In the genomic region with DNA sequence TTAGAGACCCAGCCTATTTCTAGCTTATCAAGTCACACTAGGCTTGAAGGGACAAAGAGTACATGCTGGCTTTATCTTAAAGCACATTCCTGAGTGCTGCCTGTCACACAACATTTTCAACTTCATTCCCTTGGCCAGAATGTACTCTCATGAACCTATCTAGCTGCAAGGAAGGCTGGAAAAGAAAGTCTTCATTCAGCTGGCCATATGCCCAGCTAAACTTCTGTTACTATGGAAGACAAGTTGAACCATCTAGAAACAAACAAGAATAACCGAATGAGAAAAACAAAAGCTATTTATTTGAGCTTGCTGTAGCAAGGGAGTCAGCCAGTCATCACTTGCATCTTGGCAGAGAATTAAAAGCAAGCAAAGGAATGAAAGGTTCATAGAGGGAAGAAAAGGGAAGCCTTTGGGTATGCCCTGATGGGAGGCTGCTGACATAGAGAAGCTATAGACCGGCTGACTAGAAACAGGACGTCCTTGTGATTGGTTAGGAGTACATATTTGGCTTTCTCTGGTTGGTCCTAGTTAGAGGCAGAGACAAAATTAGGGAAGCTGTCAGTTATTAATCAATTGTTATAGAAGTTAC, we compare ENCODE assay signal across 18 cellular contexts.
DNase-seq lines count a peak whose midpoint lies in the region; ATAC-seq and TF ChIP-seq lines count a peak whose summit lies in the region.
"Had no signal": no experiment of that assay in that cellular context is flagged by ENCODE, and none has a peak within 500 bp of the region (broad histone marks: within the 10 kb centered on the region; RNA-seq: fewer than 3 reads in every experiment).

No MANE protein-coding gene starts in this region.

- ATAC-seq in GM19455 (IDR thresholded peaks at IDR 0.05; ENCODE audit: unreplicated experiment) (no peak), GM21717 (IDR thresholded peaks at IDR 0.05; ENCODE audit: unreplicated experiment) (no peak)

- no peaks in the 10 kb centered on the region for H3K27me3 Mint-ChIP-seq in MCF 10A (ENCODE audit: insufficient read depth, unreplicated experiment)
- H3K27me3 Mint-ChIP-seq: activated CD4-positive, alpha-beta T cell treated with anti-CD3 and anti-CD28 coated beads, Interleukin-2, amount 10 ng/mL, durations not matched to agents 24 days and 14 days had no signal

- H3K9me3 ChIP-seq in breast epithelium (no peaks in the 10 kb centered on the region), left ventricle myocardium inferior (replicated peaks) (no peaks in the 10 kb centered on the region)

- peaks cover 10% of the 10 kb centered on the region for H3K4me1 Mint-ChIP-seq in MCF 10A (ENCODE audit: insufficient read depth, unreplicated experiment)
- H3K4me1 Mint-ChIP-seq: H9, nephron progenitor cell had no signal

- POLR2A ChIA-PET in MCF 10A (lab: Yijun Ruan, JAX): interaction anchor here (0.6 to 2.1 kb wide), 10 partner anchors 9 to 453 kb away, joined by 3 to 9 read pairs (median 4); partner anchors contain the start of gene NEK7

- H3K4me3 Mint-ChIP-seq in MCF 10A (ENCODE audit: unreplicated experiment): no peak overlapping the region
- H3K4me3 Mint-ChIP-seq: activated CD4-positive, alpha-beta T cell treated with anti-CD3 and anti-CD28 coated beads, Interleukin-2, amount 10 ng/mL, durations not matched to agents 24 days and 14 days; H9; nephron progenitor cell had no signal

- CTCF ChIA-PET in MCF 10A (lab: Yijun Ruan, JAX): interaction anchor here (0.7 to 1.4 kb wide), 6 partner anchors 11 to 179 kb away, joined by 3 to 6 read pairs (median 3); no protein-coding TSS in a partner anchor

- H3K36me3 ChIP-seq in breast epithelium (no peaks in the 10 kb centered on the region), left ventricle myocardium inferior (no peaks in the 10 kb centered on the region)

- H3K27me3 ChIP-seq in breast epithelium (no peaks in the 10 kb centered on the region), left ventricle myocardium inferior (ENCODE audit: low read depth) (no peaks in the 10 kb centered on the region)

- H3K9me3 Mint-ChIP-seq in MCF 10A (ENCODE audit: unreplicated experiment): no peaks in the 10 kb centered on the region
- H3K9me3 Mint-ChIP-seq: activated CD4-positive, alpha-beta T cell treated with anti-CD3 and anti-CD28 coated beads, Interleukin-2, amount 10 ng/mL, durations not matched to agents 24 days and 14 days; H9; nephron progenitor cell had no signal

- no peaks in the 10 kb centered on the region for H3K4me1 ChIP-seq in breast epithelium
- H3K4me1 ChIP-seq in left ventricle myocardium inferior: peaks cover 90% of the 10 kb centered on the region

- H3K27ac ChIP-seq in breast epithelium (no peak overlapping the region), left ventricle myocardium inferior (replicated peaks) (peak overlapping the region; percentile 88)

- in situ Hi-C loops in GM13977 (cut with MboI; ENCODE audit: low pct_unique_long_range_greater_than_20kb, low sequenced_read_pairs, unreplicated experiment): no loop called here

- H3K4me3 ChIP-seq in breast epithelium (no peak overlapping the region), left ventricle myocardium inferior (peak overlapping the region; percentile 5)
- H3K4me3 ChIP-seq: coronary artery had no signal

- no peak for TF ChIP-seq CTCF in MCF 10A (IDR thresholded peaks at IDR 0.05; ENCODE audit: unreplicated experiment)
- no peak for TF ChIP-seq CTCF in breast epithelium (IDR thresholded peaks at IDR 0.05)
- no peak for TF ChIP-seq CTCF in left ventricle myocardium inferior (IDR thresholded peaks at IDR 0.05; ENCODE audit: borderline replicate concordance)
- no peak for TF ChIP-seq CTCF in GM13977 (IDR thresholded peaks at IDR 0.05; ENCODE audit: extremely low read depth, insufficient read depth, missing control alignments)

- intact Hi-C loops in MCF 10A (cut with micrococcal nuclease): no loop called here
- intact Hi-C loops in breast epithelium (cut with DNase I; ENCODE audit: low total_unique reads): no loop called here
- intact Hi-C loops in left ventricle myocardium inferior (cut with micrococcal nuclease): no loop called here

- TF ChIP-seq POLR2A in breast epithelium (IDR thresholded peaks at IDR 0.05): no peak

- TSS peak; percentile 4 for BruUV-seq in MCF 10A (replicated peaks; lab: Mats Ljungman, UMichigan)

- DNase-seq in MCF 10A (ENCODE audit: unreplicated experiment): no peak
- no peak for DNase-seq in breast epithelium (ENCODE audit: low spot score in 2 of 2)
- DNase-seq in amniotic epithelial cell (ENCODE audit: low read depth): peak; percentile 58
- no peak for DNase-seq in left ventricle myocardium inferior
- DNase-seq in retina: no peak
- DNase-seq in GM13977 (ENCODE audit: low spot score): no peak
- DNase-seq: ACHN; activated CD4-positive, alpha-beta T cell treated with anti-CD3 and anti-CD28 coated beads, Interleukin-2, amount 10 ng/mL, durations not matched to agents 24 days and 14 days; activated gamma-delta T cell treated with Interleukin-2 at 50 U/mL for 16 hours; H9; kidney glomerular epithelial cell; NCI-H146; NCI-H82; nephron progenitor cell; stimulated activated CD4-positive, alpha-beta T cell treated with anti-CD3 and anti-CD28 coated beads, Interleukin-12 subunit alpha, Interleukin-12 subunit beta, amount 100 ng/mL, for 4 hours had no signal

- no peaks in the 10 kb centered on the region for H3K36me3 Mint-ChIP-seq in MCF 10A (ENCODE audit: insufficient read depth, unreplicated experiment)

- H3K27ac Mint-ChIP-seq in MCF 10A (ENCODE audit: low read depth, unreplicated experiment): peak overlapping the region; percentile 17
- H3K27ac Mint-ChIP-seq: activated CD4-positive, alpha-beta T cell treated with anti-CD3 and anti-CD28 coated beads, Interleukin-2, amount 10 ng/mL, durations not matched to agents 24 days and 14 days; H9; nephron progenitor cell had no signal
